ENCODE assay signal across 8 cellular contexts in the genomic region with DNA sequence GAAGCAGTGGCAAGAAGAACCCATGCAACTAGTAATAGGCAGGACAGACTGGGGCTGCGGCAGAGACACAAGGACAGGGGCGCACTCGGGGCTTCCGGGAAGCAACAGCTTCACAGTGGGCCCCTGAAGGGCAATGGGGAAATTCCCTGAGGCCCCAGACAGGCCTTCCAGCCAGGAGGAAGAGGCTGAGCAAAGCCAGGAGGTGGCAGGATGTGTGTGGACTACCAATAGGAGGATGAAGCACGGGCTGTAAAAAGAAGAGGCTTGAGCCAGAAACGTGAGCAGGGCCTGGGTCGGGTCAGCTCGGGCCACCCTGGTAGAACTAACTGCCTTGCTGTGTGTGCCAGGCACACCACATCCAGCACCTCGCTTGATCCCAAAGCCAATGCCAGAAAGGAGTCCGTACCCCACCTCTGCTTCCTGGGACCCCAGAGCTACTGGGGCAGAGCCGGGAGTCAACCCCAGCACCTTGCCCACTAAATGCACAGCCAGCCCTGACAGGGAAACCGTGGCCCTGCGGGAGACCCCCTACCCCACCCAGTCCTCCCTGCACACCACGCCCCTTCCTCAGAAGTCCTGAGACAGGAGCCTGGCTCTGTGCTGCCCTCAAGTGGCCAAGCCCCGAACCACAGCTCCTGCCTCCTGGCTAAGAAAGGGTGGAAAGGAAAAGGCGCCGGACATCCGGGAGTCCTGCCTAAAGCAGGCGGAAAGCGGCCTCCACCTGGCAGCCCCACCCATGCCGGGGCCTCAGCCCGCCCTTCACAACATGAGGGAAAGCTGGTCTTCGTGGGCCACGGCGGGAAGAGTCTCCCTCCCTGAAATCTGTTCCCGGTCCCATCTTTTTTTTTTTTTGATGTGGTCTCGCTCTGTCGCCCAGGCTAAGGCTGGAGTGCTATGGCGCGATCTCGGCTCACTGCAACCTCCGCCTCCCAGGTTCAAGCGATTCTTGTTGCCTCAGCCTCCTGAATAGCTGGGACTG. TPM values are rescaled to one million over a fixed set of nuclear protein-coding genes. Genes with fewer than 3 reads are reported as not detected.
A peak's percentile ranks its signal among the peaks of the same experiment; 100 is the strongest.
DNase-seq lines count a peak whose midpoint lies in the region; ATAC-seq, FAIRE-seq and TF ChIP-seq lines count a peak whose summit lies in the region.

No MANE protein-coding gene starts in this region.

- H3F3A ChIP-seq in neural cell (ENCODE audit: insufficient read depth, low read length, poor library complexity, severe bottlenecking): no peaks in the 10 kb centered on the region

- H3K9me3 Mint-ChIP-seq in CD4-positive, CD25-positive, alpha-beta regulatory T cell: no peaks in the 10 kb centered on the region
- H3K9me3 Mint-ChIP-seq in activated T-helper 1 cell treated with anti-CD3 and anti-CD28 coated beads, Interleukin-12 subunit alpha, Interleukin-12 subunit beta, Interleukin-2, Interleukin-4 antibody, amounts not matched to agents 30 ng/mL and 10 ng/mL and 1 ng/mL, durations not matched to agents 14 hours and 24 hours and 36 hours: no peaks in the 10 kb centered on the region

- no peak for FAIRE-seq in RCC 7860 (lab: Jason Lieb, UNC)

- H3K4me3 Mint-ChIP-seq in CD4-positive, CD25-positive, alpha-beta regulatory T cell: peak overlapping the region in 3 of 4 donors; percentile 69 to 87 (median 80)
- H3K4me3 Mint-ChIP-seq in activated T-helper 1 cell treated with anti-CD3 and anti-CD28 coated beads, Interleukin-12 subunit alpha, Interleukin-12 subunit beta, Interleukin-2, Interleukin-4 antibody, amounts not matched to agents 30 ng/mL and 10 ng/mL and 1 ng/mL, durations not matched to agents 14 hours and 24 hours and 36 hours: peak overlapping the region; percentile 69

- no peaks in the 10 kb centered on the region for H3K36me3 Mint-ChIP-seq in CD4-positive, CD25-positive, alpha-beta regulatory T cell
- H3K36me3 Mint-ChIP-seq in activated T-helper 1 cell treated with anti-CD3 and anti-CD28 coated beads, Interleukin-12 subunit alpha, Interleukin-12 subunit beta, Interleukin-2, Interleukin-4 antibody, amounts not matched to agents 30 ng/mL and 10 ng/mL and 1 ng/mL, durations not matched to agents 14 hours and 24 hours and 36 hours (ENCODE audit: low read depth): no peaks in the 10 kb centered on the region

- H3K4me3 ChIP-seq in CD4-positive, CD25-positive, alpha-beta regulatory T cell (ENCODE audit: low read depth, low read length): no peak overlapping the region
- H3K4me3 ChIP-seq in Karpas-422 (ENCODE audit: low read length): peak overlapping the region; percentile 66
- H3K4me3 ChIP-seq in fibroblast of pulmonary artery (replicated peaks; ENCODE audit: low read depth, low read length): peak overlapping the region; percentile 31
- no peak overlapping the region for H3K4me3 ChIP-seq in neural cell (ENCODE audit: low read length)

- H3K27ac Mint-ChIP-seq in CD4-positive, CD25-positive, alpha-beta regulatory T cell: peak overlapping the region in 2 of 3 donors; percentile 62 to 93
- H3K27ac Mint-ChIP-seq in activated T-helper 1 cell treated with anti-CD3 and anti-CD28 coated beads, Interleukin-12 subunit alpha, Interleukin-12 subunit beta, Interleukin-2, Interleukin-4 antibody, amounts not matched to agents 30 ng/mL and 10 ng/mL and 1 ng/mL, durations not matched to agents 14 hours and 24 hours and 36 hours: peak overlapping the region; percentile 76

- intact Hi-C loops in activated T-helper 1 cell treated with anti-CD3 and anti-CD28 coated beads, Interleukin-12 subunit alpha, Interleukin-12 subunit beta, Interleukin-2, Interleukin-4 antibody, amounts not matched to agents 30 ng/mL and 10 ng/mL and 1 ng/mL, durations not matched to agents 14 hours and 24 hours and 36 hours (cut with micrococcal nuclease): loop anchor here (1.0 to 10.0 kb wide), 5 partner anchors 60 to 424 kb away; a partner anchor contains a TSS

- no peaks in the 10 kb centered on the region for H3K79me2 ChIP-seq in Karpas-422 (ENCODE audit: low read length)
- H3K79me2 ChIP-seq in neural cell (replicated peaks; ENCODE audit: insufficient read depth, low read length): no peaks in the 10 kb centered on the region

- peaks cover 0 to 26% (median 10%) of the 10 kb centered on the region in 4 donors for H3K4me1 Mint-ChIP-seq in CD4-positive, CD25-positive, alpha-beta regulatory T cell
- H3K4me1 Mint-ChIP-seq in activated T-helper 1 cell treated with anti-CD3 and anti-CD28 coated beads, Interleukin-12 subunit alpha, Interleukin-12 subunit beta, Interleukin-2, Interleukin-4 antibody, amounts not matched to agents 30 ng/mL and 10 ng/mL and 1 ng/mL, durations not matched to agents 14 hours and 24 hours and 36 hours (ENCODE audit: low read depth): peaks cover 17% of the 10 kb centered on the region

- H3K9me3 ChIP-seq in CD4-positive, CD25-positive, alpha-beta regulatory T cell (ENCODE audit: control insufficient read depth in 2 of 2, low read length in 2 of 2): no peaks in the 10 kb centered on the region
- H3K9me3 ChIP-seq in Karpas-422 (ENCODE audit: low read length): no peaks in the 10 kb centered on the region
- H3K9me3 ChIP-seq in neural cell (ENCODE audit: low read length): peaks cover 4% of the 10 kb centered on the region

- H3K9me2 ChIP-seq in Karpas-422 (replicated peaks; ENCODE audit: insufficient read depth, low read length) (no peaks in the 10 kb centered on the region), neural cell (ENCODE audit: insufficient read depth, low read length) (no peaks in the 10 kb centered on the region)

- peaks cover 11% of the 10 kb centered on the region for H3K4me1 ChIP-seq in CD4-positive, CD25-positive, alpha-beta regulatory T cell (ENCODE audit: control insufficient read depth, insufficient read depth, low read length, poor library complexity, severe bottlenecking)
- peaks cover 9% of the 10 kb centered on the region for H3K4me1 ChIP-seq in Karpas-422 (ENCODE audit: low read length)

- H3K9ac ChIP-seq in Karpas-422 (ENCODE audit: low read length) (peak overlapping the region; percentile 66), neural cell (ENCODE audit: low read length) (no peak overlapping the region)

- H3K36me3 ChIP-seq in CD4-positive, CD25-positive, alpha-beta regulatory T cell (ENCODE audit: control insufficient read depth, insufficient read depth, low read length): no peaks in the 10 kb centered on the region
- no peaks in the 10 kb centered on the region for H3K36me3 ChIP-seq in Karpas-422 (ENCODE audit: insufficient read depth, low read length)
- H3K36me3 ChIP-seq in neural cell (ENCODE audit: insufficient read depth, low read length): no peaks in the 10 kb centered on the region

- TF ChIP-seq CTCF in fibroblast of pulmonary artery (IDR thresholded peaks at IDR 0.05; ENCODE audit: low read length, missing control alignments): peak; percentile 95
- peak; percentile 73 for TF ChIP-seq CTCF in neural cell (IDR thresholded peaks at IDR 0.05; ENCODE audit: poor library complexity, severe bottlenecking)

- no peak for TF ChIP-seq EP300 in neural cell (conservative IDR thresholded peaks at IDR 0.05; ENCODE audit: poor library complexity, severe bottlenecking)

- ATAC-seq in CD4-positive, CD25-positive, alpha-beta regulatory T cell (ENCODE audit: low read depth in 2 of 2): peak; percentile 62 to 69
- ATAC-seq in GM19463 (IDR thresholded peaks at IDR 0.05; ENCODE audit: unreplicated experiment): peak; percentile 58
- peak; percentile 61 for ATAC-seq in stimulated activated naive CD8-positive, alpha-beta T cell treated with anti-CD3 and anti-CD28 coated beads, Interleukin-15, Interleukin-2, amounts not matched to agents 100 U/mL and 50 U/mL, for 24 hours

- H3K27me3 ChIP-seq in CD4-positive, CD25-positive, alpha-beta regulatory T cell (ENCODE audit: control insufficient read depth, insufficient read depth, low read length): no peaks in the 10 kb centered on the region
- no peaks in the 10 kb centered on the region for H3K27me3 ChIP-seq in Karpas-422 (ENCODE audit: low read length)
- H3K27me3 ChIP-seq in neural cell (ENCODE audit: insufficient read depth, low read depth, low read length): no peaks in the 10 kb centered on the region

- peak; percentile 43 to 68 (median 47) for DNase-seq in CD4-positive, CD25-positive, alpha-beta regulatory T cell
- DNase-seq in Karpas-422 (peak; percentile 91), RCC 7860 (ENCODE audit: low spot score) (peak; percentile 62), fibroblast of pulmonary artery (ENCODE audit: low read depth) (peak; percentile 78)
- peak; percentile 69 for DNase-seq in activated T-helper 1 cell treated with anti-CD3 and anti-CD28 coated beads, Interleukin-12 subunit alpha, Interleukin-12 subunit beta, Interleukin-2, Interleukin-4 antibody, amounts not matched to agents 30 ng/mL and 10 ng/mL and 1 ng/mL, durations not matched to agents 14 hours and 24 hours and 36 hours (ENCODE audit: low spot score)
- peak; percentile 87 for DNase-seq in stimulated activated naive CD8-positive, alpha-beta T cell treated with anti-CD3 and anti-CD28 coated beads, Interleukin-15, Interleukin-2, amounts not matched to agents 100 U/mL and 50 U/mL, for 24 hours

- H4K20me1 ChIP-seq in Karpas-422 (ENCODE audit: insufficient read depth, low read depth, low read length): no peaks in the 10 kb centered on the region
- H4K20me1 ChIP-seq in neural cell (ENCODE audit: insufficient read depth): no peaks in the 10 kb centered on the region

- H3K27ac ChIP-seq in CD4-positive, CD25-positive, alpha-beta regulatory T cell (ENCODE audit: insufficient read depth, low read length, poor library complexity, severe bottlenecking): no peak overlapping the region
- H3K27ac ChIP-seq in Karpas-422 (ENCODE audit: low read length): no peak overlapping the region
- H3K27ac ChIP-seq in neural cell (ENCODE audit: low read length): no peak overlapping the region

- H3K27me3 Mint-ChIP-seq in CD4-positive, CD25-positive, alpha-beta regulatory T cell: no peaks in the 10 kb centered on the region
- H3K27me3 Mint-ChIP-seq in activated T-helper 1 cell treated with anti-CD3 and anti-CD28 coated beads, Interleukin-12 subunit alpha, Interleukin-12 subunit beta, Interleukin-2, Interleukin-4 antibody, amounts not matched to agents 30 ng/mL and 10 ng/mL and 1 ng/mL, durations not matched to agents 14 hours and 24 hours and 36 hours (ENCODE audit: insufficient read depth): peaks cover 2% of the 10 kb centered on the region

- H2AFZ ChIP-seq in Karpas-422 (ENCODE audit: low read length) (peak overlapping the region; percentile 100), neural cell (ENCODE audit: low read depth, low read length) (no peak overlapping the region)

- H3K4me2 ChIP-seq in Karpas-422 (ENCODE audit: low read depth, low read length, poor library complexity, severe bottlenecking) (peak overlapping the region; percentile 91), neural cell (ENCODE audit: low read length) (no peak overlapping the region)

- TF ChIP-seq RAD21 in neural cell (conservative IDR thresholded peaks at IDR 0.05): peak; percentile 63

RNA-seq across cellular contexts. Expression of a gene that starts 33.7 kb away (rescaled TPM):
- not detected for total RNA-seq in CD4-positive, CD25-positive, alpha-beta regulatory T cell
- polyA plus RNA-seq in CD4-positive, CD25-positive, alpha-beta regulatory T cell: under 1 TPM in 1 of 4 donors, not detected in 3; 0.09 TPM
- total RNA-seq in Karpas-422 (2014; rRNA removed; shearing (Covaris generic); ENCODE audit: low replicate concordance): not detected in 2 replicates
- total RNA-seq in activated T-helper 1 cell treated with anti-CD3 and anti-CD28 coated beads, Interleukin-12 subunit alpha, Interleukin-12 subunit beta, Interleukin-2, Interleukin-4 antibody, amounts not matched to agents 30 ng/mL and 10 ng/mL and 1 ng/mL, durations not matched to agents 14 hours and 24 hours and 36 hours: 0.12 TPM in 1 of 2 replicates, not detected in the other
- 1.1 and 1.2 TPM in 2 replicates for polyA plus RNA-seq in neural cell
- 1.3 and 1.5 TPM in 2 replicates for polyA minus RNA-seq in neural cell

Comparison
In these comparisons a context has a peak if more than half of its experiments do, and no peak if none do; other contexts are left out.
1. H3K4me3 ChIP-seq: peak in Karpas-422 (single experiment) and fibroblast of pulmonary artery (single experiment); none in CD4-positive, CD25-positive, alpha-beta regulatory T cell (single experiment) and neural cell (single experiment).
2. Peak in every context shown above with its lines, with median percentiles within 50 percentile points of each other: ATAC-seq and DNase-seq.